ENCODE assay signal across 8 cellular contexts in the genomic region with DNA sequence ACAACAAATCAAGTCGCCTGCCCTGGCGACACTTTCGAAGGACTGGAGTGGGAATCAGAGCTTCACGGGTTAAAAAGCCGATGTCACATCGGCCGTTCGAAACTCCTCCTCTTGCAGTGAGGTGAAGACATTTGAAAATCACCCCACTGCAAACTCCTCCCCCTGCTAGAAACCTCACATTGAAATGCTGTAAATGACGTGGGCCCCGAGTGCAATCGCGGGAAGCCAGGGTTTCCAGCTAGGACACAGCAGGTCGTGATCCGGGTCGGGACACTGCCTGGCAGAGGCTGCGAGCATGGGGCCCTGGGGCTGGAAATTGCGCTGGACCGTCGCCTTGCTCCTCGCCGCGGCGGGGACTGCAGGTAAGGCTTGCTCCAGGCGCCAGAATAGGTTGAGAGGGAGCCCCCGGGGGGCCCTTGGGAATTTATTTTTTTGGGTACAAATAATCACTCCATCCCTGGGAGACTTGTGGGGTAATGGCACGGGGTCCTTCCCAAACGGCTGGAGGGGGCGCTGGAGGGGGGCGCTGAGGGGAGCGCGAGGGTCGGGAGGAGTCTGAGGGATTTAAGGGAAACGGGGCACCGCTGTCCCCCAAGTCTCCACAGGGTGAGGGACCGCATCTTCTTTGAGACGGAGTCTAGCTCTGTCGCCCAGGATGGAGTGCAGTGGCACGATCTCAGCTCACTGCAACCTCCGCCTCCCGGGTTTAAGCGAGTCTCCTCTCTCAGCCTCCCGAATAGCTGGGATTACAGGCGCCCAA. TPM values are rescaled to one million over a fixed set of nuclear protein-coding genes. Genes with fewer than 3 reads are reported as not detected.
DNase-seq lines count a peak whose midpoint lies in the region; ATAC-seq, FAIRE-seq and TF ChIP-seq lines count a peak whose summit lies in the region.

A gene (plus strand): TSS at position 210 of the 760 bp plus-strand sequence. CDS start 86 bp downstream, at position 296.

- no peaks in the 10 kb centered on the region for H3K27me3 ChIP-seq in pancreas
- no peaks in the 10 kb centered on the region for H3K27me3 ChIP-seq in tibial artery

- no peaks in the 10 kb centered on the region for H3K27me3 Mint-ChIP-seq in T-helper 1 cell treated with Interleukin-12 subunit alpha and Interleukin-12 subunit beta and Interleukin-4 antibody, amounts not matched to agents 30 μg/mL and 1 μg/mL, for 36 hours (ENCODE audit: low read depth)

- H3K4me3 Mint-ChIP-seq in T-helper 1 cell treated with Interleukin-12 subunit alpha and Interleukin-12 subunit beta and Interleukin-4 antibody, amounts not matched to agents 30 μg/mL and 1 μg/mL, for 36 hours = peak within 1 kb of the TSS; percentile 96

- ATAC-seq in GM18861 (IDR thresholded peaks at IDR 0.05; ENCODE audit: unreplicated experiment) = peak; percentile 30
- ATAC-seq in pancreas = peak; percentile 55 to 69 (median 60)

- H3K4me1 Mint-ChIP-seq in T-helper 1 cell treated with Interleukin-12 subunit alpha and Interleukin-12 subunit beta and Interleukin-4 antibody, amounts not matched to agents 30 μg/mL and 1 μg/mL, for 36 hours (ENCODE audit: low read depth) = peaks cover 29% of the 10 kb centered on the region

- DNase-seq in NCI-H146 (lab: John Stamatoyannopoulos, UW) = peak; percentile 94
- peak; percentile 91 for DNase-seq in cardiac septum (ENCODE audit: low spot score)
- DNase-seq in pancreas = peak; percentile 83 to 89 (median 88)
- DNase-seq in tibial artery = peak; percentile 82 to 93

- peaks cover 21 to 65% (median 60%) of the 10 kb centered on the region in 3 donors for H3K4me1 ChIP-seq in pancreas
- H3K4me1 ChIP-seq in tibial artery = peaks cover 0 to 78% (median 56%) of the 10 kb centered on the region in 4 donors

- H3K9me3 ChIP-seq in pancreas (no peaks in the 10 kb centered on the region), tibial artery (no peaks in the 10 kb centered on the region)

- peaks cover 22% of the 10 kb centered on the region for H3K36me3 Mint-ChIP-seq in T-helper 1 cell treated with Interleukin-12 subunit alpha and Interleukin-12 subunit beta and Interleukin-4 antibody, amounts not matched to agents 30 μg/mL and 1 μg/mL, for 36 hours (ENCODE audit: low read depth)

- peak within 1 kb of the TSS; percentile 40 to 74 (median 61) for H3K4me3 ChIP-seq in pancreas
- H3K4me3 ChIP-seq in tibial artery = peak within 1 kb of the TSS; percentile 59 to 78

- peak within 1 kb of the TSS; percentile 99 for H3K27ac Mint-ChIP-seq in T-helper 1 cell treated with Interleukin-12 subunit alpha and Interleukin-12 subunit beta and Interleukin-4 antibody, amounts not matched to agents 30 μg/mL and 1 μg/mL, for 36 hours

- no peak for FAIRE-seq in pancreas (lab: Jason Lieb, UNC)

- intact Hi-C loops in cardiac septum (cut with DNase I) (loop anchor here (5.0 kb wide), 1 partner anchor 53 kb away; no protein-coding TSS in a partner anchor), pancreas (cut with DNase I) (no loop called here), tibial artery (cut with DNase I; ENCODE audit: low total_unique reads) (loop anchor here (5.0 kb wide), 1 partner anchor 113 kb away; no protein-coding TSS in a partner anchor)

- H3K36me3 ChIP-seq in pancreas = no peaks in the 10 kb centered on the region
- H3K36me3 ChIP-seq in tibial artery = no peaks in the 10 kb centered on the region

- H3K27ac ChIP-seq in 22Rv1 (peak within 1 kb of the TSS; percentile 97), adipose tissue (ENCODE audit: low read depth, low read length) (peak within 1 kb of the TSS; percentile 98), pancreas (peak within 1 kb of the TSS; percentile 94 to 98 (median 96)), tibial artery (peak within 1 kb of the TSS; percentile 95 to 99)

- whole genome bisulfite sequencing in adipose tissue, 3 donors = 1% methylated on average over 43 of the region's 43 CpGs
- 1% methylated on average over 42 to 43 of the region's 43 CpGs for WGBS in pancreas, 2 donors

- H3K9me3 Mint-ChIP-seq in T-helper 1 cell treated with Interleukin-12 subunit alpha and Interleukin-12 subunit beta and Interleukin-4 antibody, amounts not matched to agents 30 μg/mL and 1 μg/mL, for 36 hours = no peaks in the 10 kb centered on the region

- no peak for TF ChIP-seq CTCF in 22Rv1 (IDR thresholded peaks at IDR 0.05)
- TF ChIP-seq CTCF in pancreas (IDR thresholded peaks at IDR 0.05) = no peak
- no peak for TF ChIP-seq CTCF in tibial artery (IDR thresholded peaks at IDR 0.05)

RNA-seq across cellular contexts. Expression of the gene that starts here (rescaled TPM):
- polyA plus RNA-seq in adipose tissue (100 to 1,000 TPM in 1 of 3 donors, 10 to 100 TPM in 2; 17.5 to 247 (median 49.3) TPM), pancreas (10 to 100 TPM; 24.7 to 41.2 TPM)
- total RNA-seq in cardiac septum (22.1 TPM), pancreas (10 to 100 TPM in 5 of 6 donors, 1 to 10 TPM in 1; 8.9 to 43.4 (median 26.5) TPM)

Comparison
In these comparisons a context has a peak if more than half of its experiments do, and no peak if none do; other contexts are left out.
1. Peak in every context shown above with its lines: DNase-seq, ATAC-seq, H3K4me3 ChIP-seq and H3K27ac ChIP-seq.
2. intact Hi-C loops: an anchor here in cardiac septum (5.0 kb wide) and tibial artery (5.0 kb wide); none called in pancreas.